Comparison of ENCODE assay signal across 10 cellular contexts in the genomic region with DNA sequence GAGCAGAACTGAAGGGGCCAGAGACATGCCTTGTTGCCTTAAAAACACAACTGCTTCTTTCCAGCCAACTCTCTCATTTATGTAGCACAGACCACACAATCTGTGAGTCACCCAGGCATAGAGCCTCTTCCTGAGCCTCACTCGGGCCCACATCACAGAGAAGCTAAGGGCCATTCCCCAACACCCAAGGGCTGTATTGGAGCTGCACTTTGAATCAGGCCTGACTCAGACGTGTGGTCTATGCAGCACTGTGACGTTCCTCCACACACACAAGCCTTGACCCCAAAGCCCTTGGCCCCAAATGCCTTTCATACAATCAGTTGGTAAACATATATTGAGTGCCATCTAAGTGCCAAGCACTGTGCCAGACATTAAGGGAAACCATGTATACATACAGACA.
DNase-seq lines count a peak whose midpoint lies in the region; ATAC-seq and TF ChIP-seq lines count a peak whose summit lies in the region.
"Had no signal": no experiment of that assay in that cellular context is flagged by ENCODE, and none has a peak within 500 bp of the region (broad histone marks: within the 10 kb centered on the region; RNA-seq: fewer than 3 reads in every experiment).

No MANE protein-coding gene starts in this region.

- H3K27me3 ChIP-seq in A673 (replicated peaks; ENCODE audit: insufficient read depth, low read depth, low read length, poor library complexity), result no peaks in the 10 kb centered on the region

- no peak for TF ChIP-seq CTCF in A673 (conservative IDR thresholded peaks at IDR 0.05; ENCODE audit: low read depth, low read length)

- H3K4me3 ChIP-seq in A673 (ENCODE audit: low read depth, low read length, poor library complexity, severe bottlenecking), result no peak overlapping the region

- POLR2A ChIA-PET in A673 (lab: Charles Lee; ENCODE audit: low non-redundant PET), result no interaction called here

- peak; percentile 35 to 43 for DNase-seq in activated CD4-positive, alpha-beta T cell treated with anti-CD3 and anti-CD28 coated beads, Interleukin-2, amount 50 U/mL, for 48 hours
- DNase-seq in activated CD4-positive, alpha-beta T cell treated with anti-CD3 and anti-CD28 coated beads, Interleukin-2, amount 50 U/mL, for 1 hour, result no peak
- DNase-seq in activated T-cell treated with anti-CD3 and anti-CD28 coated beads, Interleukin-2, amount 50 U/mL, for 72 hours, result peak; percentile 57 to 59
- peak; percentile 1 to 4 for DNase-seq in stimulated activated CD4-positive, alpha-beta T cell treated with anti-CD3 and anti-CD28 coated beads, Interleukin-4, amount 100 ng/mL, for 48 hours (ENCODE audit: low read depth in 2 of 2)
- no peak for DNase-seq in A673 (ENCODE audit: low spot score)
- no peak for DNase-seq in SK-N-DZ (ENCODE audit: low spot score)
- DNase-seq in NCI-H1417 (lab: John Stamatoyannopoulos, UW), result no peak
- DNase-seq: natural killer cell had no signal

- peak overlapping the region in 1 of 2 donors; percentile 62 for H3K4me3 Mint-ChIP-seq in activated T-cell treated with anti-CD3 and anti-CD28 coated beads, Interleukin-2, amount 50 U/mL, for 72 hours
- H3K4me3 Mint-ChIP-seq: B cell, natural killer cell had no signal

- peaks cover 16% of the 10 kb centered on the region for H3K4me1 Mint-ChIP-seq in activated T-cell treated with anti-CD3 and anti-CD28 coated beads, Interleukin-2, amount 50 U/mL, for 72 hours (ENCODE audit: low read depth)
- H3K4me1 Mint-ChIP-seq: natural killer cell had no signal

- no peak overlapping the region for H3K27ac ChIP-seq in A673 (ENCODE audit: low read depth, low read length, poor library complexity, severe bottlenecking)

- no peaks in the 10 kb centered on the region for H3K4me1 ChIP-seq in A673 (ENCODE audit: insufficient read depth, low read length, poor library complexity, severe bottlenecking)

- peak overlapping the region; percentile 40 for H3K27ac Mint-ChIP-seq in activated T-cell treated with anti-CD3 and anti-CD28 coated beads, Interleukin-2, amount 50 U/mL, for 72 hours
- H3K27ac Mint-ChIP-seq: B cell, natural killer cell had no signal

- H3K9me3 ChIP-seq in A673 (ENCODE audit: low read depth, low read length, poor library complexity, severe bottlenecking), result peaks cover 4% of the 10 kb centered on the region

- no peaks in the 10 kb centered on the region for H3K36me3 ChIP-seq in A673 (ENCODE audit: insufficient read depth, low read length, poor library complexity, severe bottlenecking)

- peaks cover 0 to 4% of the 10 kb centered on the region in 2 donors for H3K9me3 Mint-ChIP-seq in activated T-cell treated with anti-CD3 and anti-CD28 coated beads, Interleukin-2, amount 50 U/mL, for 72 hours
- H3K9me3 Mint-ChIP-seq: natural killer cell had no signal

- CTCF ChIA-PET in A673 (lab: Charles Lee), result no interaction called here

- intact Hi-C loops in A673 (cut with micrococcal nuclease; ENCODE audit: unreplicated experiment), result loop anchor here (5.0 kb wide), 1 partner anchor 140 kb away; no protein-coding TSS in a partner anchor

- peaks cover 11% of the 10 kb centered on the region for H3K27me3 Mint-ChIP-seq in activated T-cell treated with anti-CD3 and anti-CD28 coated beads, Interleukin-2, amount 50 U/mL, for 72 hours (ENCODE audit: low read depth)
- H3K27me3 Mint-ChIP-seq: B cell had no signal

- peak; percentile 86 for ATAC-seq in HG02678 (IDR thresholded peaks at IDR 0.05; ENCODE audit: unreplicated experiment)
- peak; percentile 99 to 100 for ATAC-seq in activated T-cell treated with anti-CD3 and anti-CD28 coated beads, Interleukin-2, amount 50 U/mL, for 72 hours (replicated peaks in 1 of 2)
- ATAC-seq: natural killer cell had no signal

- H3K36me3 Mint-ChIP-seq in activated T-cell treated with anti-CD3 and anti-CD28 coated beads, Interleukin-2, amount 50 U/mL, for 72 hours (ENCODE audit: insufficient read depth in 2 of 2), result no peaks in the 10 kb centered on the region
- H3K36me3 Mint-ChIP-seq: natural killer cell had no signal

- no TSS peak for BruUV-seq in A673 (replicated peaks; lab: Mats Ljungman, UMichigan)

Comparison
In these comparisons a context has a peak if more than half of its experiments do, and no peak if none do; other contexts are left out.
1. DNase-seq: peak in activated CD4-positive, alpha-beta T cell treated with anti-CD3 and anti-CD28 coated beads, Interleukin-2, amount 50 U/mL, for 48 hours (2 of 2), activated T-cell treated with anti-CD3 and anti-CD28 coated beads, Interleukin-2, amount 50 U/mL, for 72 hours (2 of 2) and stimulated activated CD4-positive, alpha-beta T cell treated with anti-CD3 and anti-CD28 coated beads, Interleukin-4, amount 100 ng/mL, for 48 hours (2 of 2); none in activated CD4-positive, alpha-beta T cell treated with anti-CD3 and anti-CD28 coated beads, Interleukin-2, amount 50 U/mL, for 1 hour (single experiment), A673 (single experiment), SK-N-DZ (single experiment) and NCI-H1417 (0 of 3).